8 cellular contexts compared by ENCODE assay signal in genomic region chr22:25420114-25420441, GRCh38.
DNase-seq lines count a peak whose midpoint lies in the region; ATAC-seq, FAIRE-seq and TF ChIP-seq lines count a peak whose summit lies in the region.
"Not testable (repeated sequence)": the region's sequence is repeated elsewhere in the genome, so short reads cannot be mapped to it uniquely, and the experiment has no call there.

No MANE protein-coding gene starts in this region.

- not testable (repeated sequence) for H3K9ac ChIP-seq in HUES48 (ENCODE audit: low read depth, low read length); duodenal mucosa (ENCODE audit: low read depth in 1 of 2, low read length in 2 of 2); HepG2 (ENCODE audit: insufficient read depth, low read depth, low read length)

- CTCF ChIA-PET in WTC11 (lab: Charles Lee); activated naive CD4-positive, alpha-beta T cell treated with anti-CD3 and anti-CD28 coated beads, Interleukin-2, amount 10 ng/mL, durations not matched to agents 7 days and 5 days (lab: Charles Lee): not testable (repeated sequence)
- CTCF ChIA-PET in HepG2 (lab: Yijun Ruan, JAX; ENCODE audit: low intra/inter-chr PET ratio, low total read pairs) = interaction anchor here (1.5 kb wide), 1 partner anchor 58 kb away, joined by 3 read pairs; no protein-coding TSS in a partner anchor

- H3K36me3 ChIP-seq in CD4-positive, CD25-positive, alpha-beta regulatory T cell (ENCODE audit: control insufficient read depth, insufficient read depth, low read length); HUES48 (ENCODE audit: control insufficient read depth, insufficient read depth, low read length); duodenal mucosa (ENCODE audit: control insufficient read depth in 1 of 2, insufficient read depth in 2 of 2, low read length in 2 of 2); HepG2 (replicated peaks in 1 of 2; ENCODE audit: control insufficient read depth in 1 of 2, insufficient read depth in 2 of 2, low read length in 2 of 2); thoracic aorta: not testable (repeated sequence)

- not testable (repeated sequence) for TF ChIP-seq CTCF in WTC11 (IDR thresholded peaks at IDR 0.05); neural crest cell (conservative IDR thresholded peaks at IDR 0.05); thoracic aorta (IDR thresholded peaks at IDR 0.05)
- 0 out of 2 replicates have a peak, but pooled peaks have one; percentile 4 for TF ChIP-seq CTCF in HepG2 (CRISPR knock-in tag; IDR thresholded peaks at IDR 0.05)

- H3K27me3 ChIP-seq in CD4-positive, CD25-positive, alpha-beta regulatory T cell (ENCODE audit: control insufficient read depth, insufficient read depth, low read length) = peaks cover 30% of the 10 kb centered on the region
- H3K27me3 ChIP-seq in HUES48 (ENCODE audit: control insufficient read depth, insufficient read depth, low read length) (peaks cover 43% of the 10 kb centered on the region), duodenal mucosa (ENCODE audit: control insufficient read depth in 1 of 2, insufficient read depth in 2 of 2, low read length in 2 of 2) (peaks cover 15% of the 10 kb centered on the region in 2 donors), HepG2 (ENCODE audit: control insufficient read depth in 1 of 2, insufficient read depth in 2 of 2, low read length in 2 of 2) (peaks cover 5 to 22% of the 10 kb centered on the region in 2 experiments; a peak in 3 of 5 replicates)
- not testable (repeated sequence) for H3K27me3 ChIP-seq in thoracic aorta (replicated peaks; ENCODE audit: insufficient read depth)

- not testable (repeated sequence) for H3K9me3 Mint-ChIP-seq in CD4-positive, CD25-positive, alpha-beta regulatory T cell; WTC11; activated naive CD4-positive, alpha-beta T cell treated with anti-CD3 and anti-CD28 coated beads, Interleukin-2, amount 10 ng/mL, durations not matched to agents 7 days and 5 days; neural crest cell

- POLR2A ChIA-PET in WTC11 (lab: Charles Lee) = not testable (repeated sequence)
- POLR2A ChIA-PET in HepG2 (lab: Yijun Ruan, JAX) = interaction anchor here (0.8 to 1.9 kb wide), 5 partner anchors 14 to 27 kb away, joined by 3 to 9 read pairs (median 4); no protein-coding TSS in a partner anchor

- not testable (repeated sequence) for H3K79me2 ChIP-seq in HepG2 (ENCODE audit: insufficient read depth, low read length)

- not testable (repeated sequence) for TF ChIP-seq POLR2A in HepG2 (IDR thresholded peaks at IDR 0.05; ENCODE audit: insufficient read depth in 1 of 2, low read depth in 2 of 2, low read length in 2 of 2)

- intact Hi-C loops in HepG2 (cut with micrococcal nuclease; ENCODE audit: unreplicated experiment) = loop anchor here (1.0 kb wide), 1 partner anchor 18 kb away; no protein-coding TSS in a partner anchor

- not testable (repeated sequence) for H3K27ac ChIP-seq in CD4-positive, CD25-positive, alpha-beta regulatory T cell (ENCODE audit: insufficient read depth, low read length, poor library complexity, severe bottlenecking); HUES48 (ENCODE audit: low read depth, low read length); duodenal mucosa (ENCODE audit: low read depth, low read length); HepG2 (ENCODE audit: extremely low read length, insufficient read depth, low read length); thoracic aorta

- not testable (repeated sequence) for H4K20me1 ChIP-seq in HepG2 (ENCODE audit: insufficient read depth, low read length)

- H3K9me3 ChIP-seq in CD4-positive, CD25-positive, alpha-beta regulatory T cell (ENCODE audit: control insufficient read depth in 2 of 2, low read length in 2 of 2); HUES48 (ENCODE audit: control insufficient read depth, insufficient read depth, low read length); duodenal mucosa (ENCODE audit: control insufficient read depth in 1 of 2, low read length in 2 of 2); HepG2 (ENCODE audit: low read length); thoracic aorta: not testable (repeated sequence)

- peak overlapping the region in 1 of 3 donors; percentile 12 for H3K27ac Mint-ChIP-seq in CD4-positive, CD25-positive, alpha-beta regulatory T cell
- H3K27ac Mint-ChIP-seq in WTC11; activated naive CD4-positive, alpha-beta T cell treated with anti-CD3 and anti-CD28 coated beads, Interleukin-2, amount 10 ng/mL, durations not matched to agents 7 days and 5 days; neural crest cell (ENCODE audit: unreplicated experiment): not testable (repeated sequence)

- H2AFZ ChIP-seq in HepG2 (ENCODE audit: low read length) = not testable (repeated sequence)

- H3K4me1 Mint-ChIP-seq in CD4-positive, CD25-positive, alpha-beta regulatory T cell = peaks cover 0 to 33% (median 16%) of the 10 kb centered on the region in 4 donors
- H3K4me1 Mint-ChIP-seq in WTC11 (peaks cover 16% of the 10 kb centered on the region), neural crest cell (peaks cover 19% of the 10 kb centered on the region)
- peaks cover 33% of the 10 kb centered on the region for H3K4me1 Mint-ChIP-seq in activated naive CD4-positive, alpha-beta T cell treated with anti-CD3 and anti-CD28 coated beads, Interleukin-2, amount 10 ng/mL, durations not matched to agents 7 days and 5 days

- not testable (repeated sequence) for TF ChIP-seq RAD21 in HepG2 (CRISPR knock-in tag; IDR thresholded peaks at IDR 0.05)

- FAIRE-seq in HepG2 (lab: Jason Lieb, UNC) = not testable (repeated sequence)

- H3K36me3 Mint-ChIP-seq in CD4-positive, CD25-positive, alpha-beta regulatory T cell; WTC11; activated naive CD4-positive, alpha-beta T cell treated with anti-CD3 and anti-CD28 coated beads, Interleukin-2, amount 10 ng/mL, durations not matched to agents 7 days and 5 days; neural crest cell (ENCODE audit: low read depth): not testable (repeated sequence)

- peaks cover 78% of the 10 kb centered on the region for H3K27me3 Mint-ChIP-seq in CD4-positive, CD25-positive, alpha-beta regulatory T cell
- peaks cover 56% of the 10 kb centered on the region for H3K27me3 Mint-ChIP-seq in WTC11 (ENCODE audit: low read depth)
- H3K27me3 Mint-ChIP-seq in activated naive CD4-positive, alpha-beta T cell treated with anti-CD3 and anti-CD28 coated beads, Interleukin-2, amount 10 ng/mL, durations not matched to agents 7 days and 5 days = peaks cover 90% of the 10 kb centered on the region
- peaks cover 88% of the 10 kb centered on the region for H3K27me3 Mint-ChIP-seq in neural crest cell (ENCODE audit: low read depth)

- not testable (repeated sequence) for H3K4me3 ChIP-seq in CD4-positive, CD25-positive, alpha-beta regulatory T cell (ENCODE audit: low read depth, low read length)
- peak overlapping the region; percentile 82; the same call in 1 of the 2 replicates for H3K4me3 ChIP-seq in HUES48 (ENCODE audit: low read depth, low read length)
- H3K4me3 ChIP-seq in duodenal mucosa (ENCODE audit: low read depth in 1 of 2, low read length in 2 of 2) = peak overlapping the region; percentile 37 to 55
- peak overlapping the region; percentile 40 to 72 (median 47) for H3K4me3 ChIP-seq in HepG2 (replicated peaks in 1 of 3; ENCODE audit: insufficient read depth in 1 of 3, low read depth in 2 of 3, low read length in 3 of 3)
- H3K4me3 ChIP-seq in thoracic aorta = peak overlapping the region; percentile 17

- not testable (repeated sequence) for BruUV-seq in HepG2 (replicated peaks; lab: Mats Ljungman, UMichigan)

- in situ Hi-C loops in HepG2 (cut with HindIII; ENCODE audit: extremely low pct_ligation_motif_present, low pct_unique_long_range_greater_than_20kb) = not testable (repeated sequence)

- ATAC-seq in CD4-positive, CD25-positive, alpha-beta regulatory T cell (ENCODE audit: low read depth in 2 of 2); WTC11; thoracic aorta (ENCODE audit: insufficient number of reproducible peaks, low FRiP score, low read depth): not testable (repeated sequence)
- peak; percentile 54 for ATAC-seq in HepG2

- H3K4me3 Mint-ChIP-seq in CD4-positive, CD25-positive, alpha-beta regulatory T cell = peak overlapping the region in 3 of 4 donors; percentile 18 to 73 (median 52)
- peak overlapping the region; percentile 53 for H3K4me3 Mint-ChIP-seq in WTC11
- H3K4me3 Mint-ChIP-seq in activated naive CD4-positive, alpha-beta T cell treated with anti-CD3 and anti-CD28 coated beads, Interleukin-2, amount 10 ng/mL, durations not matched to agents 7 days and 5 days = peak overlapping the region; percentile 5
- peak overlapping the region; percentile 78 for H3K4me3 Mint-ChIP-seq in neural crest cell

- not testable (repeated sequence) for TF ChIP-seq EP300 in HepG2 (IDR thresholded peaks at IDR 0.05; ENCODE audit: low read depth in 2 of 2, low read length in 2 of 2); HepG2 (CRISPR knock-in tag; IDR thresholded peaks at IDR 0.05; ENCODE audit: borderline replicate concordance)

- peak overlapping the region; percentile 87 for H3K4me2 ChIP-seq in HepG2 (ENCODE audit: low read depth, low read length)

- WGBS in HepG2 (ENCODE audit: low lambda C conversion rate) = 0% methylated on average over 6 of the region's 6 CpGs

- peaks cover 23% of the 10 kb centered on the region for H3K4me1 ChIP-seq in CD4-positive, CD25-positive, alpha-beta regulatory T cell (ENCODE audit: control insufficient read depth, insufficient read depth, low read length, poor library complexity, severe bottlenecking)
- peaks cover 10% of the 10 kb centered on the region for H3K4me1 ChIP-seq in HUES48 (ENCODE audit: control insufficient read depth, insufficient read depth, low read length)
- peaks cover 9 to 20% of the 10 kb centered on the region in 2 donors for H3K4me1 ChIP-seq in duodenal mucosa (ENCODE audit: control insufficient read depth in 1 of 2, insufficient read depth in 2 of 2, low read length in 2 of 2)
- H3K4me1 ChIP-seq in HepG2 (ENCODE audit: insufficient read depth, low read length) = peaks cover 31% of the 10 kb centered on the region
- peaks cover 16 to 21% of the 10 kb centered on the region in 2 donors for H3K4me1 ChIP-seq in thoracic aorta (ENCODE audit: control insufficient read depth in 1 of 2, low read depth in 2 of 2)

- not testable (repeated sequence) for DNase-seq in CD4-positive, CD25-positive, alpha-beta regulatory T cell; WTC11 (ENCODE audit: low spot score); activated naive CD4-positive, alpha-beta T cell treated with anti-CD3 and anti-CD28 coated beads, Interleukin-2, amount 10 ng/mL, durations not matched to agents 7 days and 5 days; HepG2 (ENCODE audit: low spot score); neural crest cell (ENCODE audit: low read depth, low spot score); thoracic aorta (ENCODE audit: low spot score)

Comparison
In these comparisons a context has a peak if more than half of its experiments do, and no peak if none do; other contexts are left out.
1. H3K4me3 Mint-ChIP-seq: peak in every context shown above with its lines; median percentile 78 in neural crest cell; 53 in WTC11; 52 in CD4-positive, CD25-positive, alpha-beta regulatory T cell; 5 in activated naive CD4-positive, alpha-beta T cell treated with anti-CD3 and anti-CD28 coated beads, Interleukin-2, amount 10 ng/mL, durations not matched to agents 7 days and 5 days.